Comparison of ENCODE assay signal across 11 cellular contexts in genomic region chr17:81052199-81052997, GRCh38. TPM values are rescaled to one million over a fixed set of nuclear protein-coding genes. Genes with fewer than 3 reads are reported as not detected.
DNase-seq lines count a peak whose midpoint lies in the region; ATAC-seq and TF ChIP-seq lines count a peak whose summit lies in the region.
"Had no signal": no experiment of that assay in that cellular context is flagged by ENCODE, and none has a peak within 500 bp of the region (broad histone marks: within the 10 kb centered on the region; RNA-seq: fewer than 3 reads in every experiment).

No MANE protein-coding gene starts in this region.

- DNase-seq in NCI-H2227 (lab: John Stamatoyannopoulos, UW; ENCODE audit: unreplicated experiment) (peak; percentile 71), esophagus squamous epithelium (lab: John Stamatoyannopoulos, UW) (no peak), trophoblast cell (no peak), epidermal melanocyte (ENCODE audit: insufficient read length, low spot score) (no peak)
- DNase-seq in activated naive CD4-positive, alpha-beta T cell treated with Interleukin-2 at 50 U/mL for 16 hours: no peak
- DNase-seq in activated CD4-positive, alpha-beta T cell treated with anti-CD3 and anti-CD28 coated beads, Interleukin-2, amount 10 ng/mL, durations not matched to agents 7 days and 5 days: no peak
- DNase-seq: colonic mucosa, NCI-H748 treated with DMSO at 0.1 percent for 48 hours had no signal

- no peak overlapping the region for H3K4ac ChIP-seq in trophoblast cell (ENCODE audit: low read depth, low read length)

- WGBS in esophagus squamous epithelium, 2 donors: 67 to 69% methylated on average over 6 to 9 of the region's 31 CpGs
- no CpG with 5 or more reads among the region's 31 CpGs for WGBS in trophoblast cell (ENCODE audit: extremely low coverage, insufficient coverage, insufficient read length)

- no peak overlapping the region for H4K8ac ChIP-seq in trophoblast cell (ENCODE audit: low read depth, low read length)

- H4K12ac ChIP-seq in trophoblast cell (ENCODE audit: low read depth, low read length): no peak overlapping the region

- H2AFZ ChIP-seq in trophoblast cell (ENCODE audit: insufficient read depth, low read length, poor library complexity): no peak overlapping the region

- H3K4me1 Mint-ChIP-seq in activated CD4-positive, alpha-beta T cell treated with anti-CD3 and anti-CD28 coated beads, Interleukin-2, amount 10 ng/mL, durations not matched to agents 7 days and 5 days: peaks cover 13% of the 10 kb centered on the region

- no peaks in the 10 kb centered on the region for H3K36me3 ChIP-seq in BLaER1 treated with 17β-estradiol and CSF1 and Interleukin-3, amounts not matched to agents 10 nM and 100 nM
- H3K36me3 ChIP-seq in esophagus squamous epithelium: peaks cover 0 to 35% (median 0%) of the 10 kb centered on the region in 3 donors
- H3K36me3 ChIP-seq in trophoblast cell (ENCODE audit: control insufficient read depth in 1 of 2, insufficient read depth in 2 of 2, low read length in 2 of 2): peaks cover 10% of the 10 kb centered on the region in 2 experiments
- H3K36me3 ChIP-seq: colonic mucosa had no signal

- no peaks in the 10 kb centered on the region for H3K9me3 ChIP-seq in BLaER1 treated with 17β-estradiol and CSF1 and Interleukin-3, amounts not matched to agents 10 nM and 100 nM (replicated peaks in 1 of 11)
- no peaks in the 10 kb centered on the region for H3K9me3 ChIP-seq in esophagus squamous epithelium
- peaks cover 6% of the 10 kb centered on the region for H3K9me3 ChIP-seq in trophoblast cell (ENCODE audit: insufficient read depth, low read depth, low read length)
- H3K9me3 ChIP-seq: colonic mucosa had no signal

- no peak overlapping the region for H4K91ac ChIP-seq in trophoblast cell (ENCODE audit: low read depth, low read length)

- no peak overlapping the region for H3K14ac ChIP-seq in trophoblast cell (ENCODE audit: low read length)

- peak overlapping the region; percentile 10 for H3K18ac ChIP-seq in trophoblast cell (ENCODE audit: low read length)

- peak overlapping the region; percentile 80 to 99 (median 95) for H3K4me2 ChIP-seq in BLaER1 treated with 17β-estradiol and CSF1 and Interleukin-3, amounts not matched to agents 10 nM and 100 nM
- no peak overlapping the region for H3K4me2 ChIP-seq in trophoblast cell (ENCODE audit: low read length)

- no peak overlapping the region for H3K4me3 ChIP-seq in BLaER1 treated with 17β-estradiol and CSF1 and Interleukin-3, amounts not matched to agents 10 nM and 100 nM
- H3K4me3 ChIP-seq in esophagus squamous epithelium (no peak overlapping the region), trophoblast cell (ENCODE audit: low read depth, low read length) (no peak overlapping the region)
- H3K4me3 ChIP-seq: colonic mucosa had no signal

- H3K79me2 ChIP-seq in trophoblast cell (ENCODE audit: control insufficient read depth, insufficient read depth, low read length, poor library complexity): peaks cover 2% of the 10 kb centered on the region

- intact Hi-C loops in esophagus squamous epithelium (cut with DNase I): no loop called here

- H3K27me3 ChIP-seq in BLaER1 treated with 17β-estradiol and CSF1 and Interleukin-3, amounts not matched to agents 10 nM and 100 nM: peaks cover 45 to 92% (median 82%) of the 10 kb centered on the region in 11 experiments
- H3K27me3 ChIP-seq in esophagus squamous epithelium: no peaks in the 10 kb centered on the region
- H3K27me3 ChIP-seq in trophoblast cell (ENCODE audit: insufficient read depth, low read length): no peaks in the 10 kb centered on the region
- H3K27me3 ChIP-seq: colonic mucosa had no signal

- H3K27me3 Mint-ChIP-seq in activated CD4-positive, alpha-beta T cell treated with anti-CD3 and anti-CD28 coated beads, Interleukin-2, amount 10 ng/mL, durations not matched to agents 7 days and 5 days: no peaks in the 10 kb centered on the region

- no peak for TF ChIP-seq CTCF in esophagus squamous epithelium (IDR thresholded peaks at IDR 0.05)

- no peak for ATAC-seq in HG02884 (IDR thresholded peaks at IDR 0.05; ENCODE audit: unreplicated experiment)

- CTCF ChIA-PET in activated CD4-positive, alpha-beta T cell treated with anti-CD3 and anti-CD28 coated beads, Interleukin-2, amount 10 ng/mL, durations not matched to agents 7 days and 5 days (lab: Charles Lee): no interaction called here

- no peak overlapping the region for H2BK120ac ChIP-seq in trophoblast cell (ENCODE audit: insufficient read depth, low read length, poor library complexity)

- H3K23ac ChIP-seq in trophoblast cell (ENCODE audit: low read length): no peak overlapping the region

- H3K27ac ChIP-seq in BLaER1 treated with 17β-estradiol and CSF1 and Interleukin-3, amounts not matched to agents 10 nM and 100 nM: no peak overlapping the region
- H3K27ac ChIP-seq in esophagus squamous epithelium: peak overlapping the region; percentile 46 to 89 (median 80)
- no peak overlapping the region for H3K27ac ChIP-seq in trophoblast cell (ENCODE audit: low read depth, low read length)
- H3K27ac ChIP-seq: colonic mucosa had no signal

- H2BK12ac ChIP-seq in trophoblast cell (ENCODE audit: low read length): no peak overlapping the region

- POLR2A ChIA-PET in activated CD4-positive, alpha-beta T cell treated with anti-CD3 and anti-CD28 coated beads, Interleukin-2, amount 10 ng/mL, durations not matched to agents 7 days and 5 days (lab: Charles Lee): no interaction called here

- no peak overlapping the region for H3K4me3 Mint-ChIP-seq in activated CD4-positive, alpha-beta T cell treated with anti-CD3 and anti-CD28 coated beads, Interleukin-2, amount 10 ng/mL, durations not matched to agents 7 days and 5 days
- H3K4me3 Mint-ChIP-seq: B cell had no signal

- peaks cover under 1% of the 10 kb centered on the region for H3K79me1 ChIP-seq in trophoblast cell (ENCODE audit: low read length)

- H3K4me1 ChIP-seq in BLaER1 treated with 17β-estradiol and CSF1 and Interleukin-3, amounts not matched to agents 10 nM and 100 nM: peaks cover 50 to 93% (median 72%) of the 10 kb centered on the region in 10 experiments
- H3K4me1 ChIP-seq in esophagus squamous epithelium (peaks cover 54 to 96% (median 71%) of the 10 kb centered on the region in 3 donors), trophoblast cell (ENCODE audit: control insufficient read depth in 1 of 2, insufficient read depth in 2 of 2, low read length in 2 of 2) (peaks cover 24 to 31% of the 10 kb centered on the region in 2 experiments)
- H3K4me1 ChIP-seq: colonic mucosa had no signal

- no peak for TF ChIP-seq POLR2A in esophagus squamous epithelium (IDR thresholded peaks at IDR 0.05)

- H2BK5ac ChIP-seq in trophoblast cell (ENCODE audit: low read depth, low read length, poor library complexity): no peak overlapping the region

- peaks cover 0 to 71% (median 29%) of the 10 kb centered on the region in 11 experiments; a peak in 16 of 22 replicates for H4K20me1 ChIP-seq in BLaER1 treated with 17β-estradiol and CSF1 and Interleukin-3, amounts not matched to agents 10 nM and 100 nM

- 0 out of 22 replicates have a peak overlapping the region, but pooled peaks of 2 of the 11 experiments have one; percentile 7 to 24 for H3K9ac ChIP-seq in BLaER1 treated with 17β-estradiol and CSF1 and Interleukin-3, amounts not matched to agents 10 nM and 100 nM
- H3K9ac ChIP-seq in trophoblast cell (ENCODE audit: low read length): no peak overlapping the region

- no peaks in the 10 kb centered on the region for H3K9me3 Mint-ChIP-seq in activated CD4-positive, alpha-beta T cell treated with anti-CD3 and anti-CD28 coated beads, Interleukin-2, amount 10 ng/mL, durations not matched to agents 7 days and 5 days

- H3K27ac Mint-ChIP-seq in activated CD4-positive, alpha-beta T cell treated with anti-CD3 and anti-CD28 coated beads, Interleukin-2, amount 10 ng/mL, durations not matched to agents 7 days and 5 days: no peak overlapping the region
- H3K27ac Mint-ChIP-seq: B cell had no signal

- no peaks in the 10 kb centered on the region for H3K36me3 Mint-ChIP-seq in activated CD4-positive, alpha-beta T cell treated with anti-CD3 and anti-CD28 coated beads, Interleukin-2, amount 10 ng/mL, durations not matched to agents 7 days and 5 days (ENCODE audit: low read depth)

- no peak overlapping the region for H2AK5ac ChIP-seq in trophoblast cell (ENCODE audit: low read length)

RNA-seq across cellular contexts. Expression of gene BAIAP2, which starts 17.4 kb away (rescaled TPM):
- total RNA-seq in esophagus squamous epithelium: 100 to 1,000 TPM in 3 of 4 donors, 10 to 100 TPM in 1; 87.8 to 175 (median 105) TPM
- polyA plus RNA-seq in trophoblast cell (2013): 81.6 and 88.1 TPM in 2 replicates
- total RNA-seq in activated CD4-positive, alpha-beta T cell treated with anti-CD3 and anti-CD28 coated beads, Interleukin-2, amount 10 ng/mL, durations not matched to agents 7 days and 5 days: 1 to 10 TPM; 2.8 TPM

Comparison
In these comparisons a context has a peak if more than half of its experiments do, and no peak if none do; other contexts are left out.
1. H3K27ac ChIP-seq: peak in esophagus squamous epithelium (4 of 4); none in BLaER1 treated with 17β-estradiol and CSF1 and Interleukin-3, amounts not matched to agents 10 nM and 100 nM (0 of 11) and trophoblast cell (single experiment).
2. RNA of gene BAIAP2, which starts 17.4 kb away (total RNA-seq): 87.8 to 175 TPM in esophagus squamous epithelium; 2.8 TPM in activated CD4-positive, alpha-beta T cell treated with anti-CD3 and anti-CD28 coated beads, Interleukin-2, amount 10 ng/mL, durations not matched to agents 7 days and 5 days; every median in the first group is over 10 times any median in the second.